Comparison of ENCODE assay signal across 12 cellular contexts in the genomic region with DNA sequence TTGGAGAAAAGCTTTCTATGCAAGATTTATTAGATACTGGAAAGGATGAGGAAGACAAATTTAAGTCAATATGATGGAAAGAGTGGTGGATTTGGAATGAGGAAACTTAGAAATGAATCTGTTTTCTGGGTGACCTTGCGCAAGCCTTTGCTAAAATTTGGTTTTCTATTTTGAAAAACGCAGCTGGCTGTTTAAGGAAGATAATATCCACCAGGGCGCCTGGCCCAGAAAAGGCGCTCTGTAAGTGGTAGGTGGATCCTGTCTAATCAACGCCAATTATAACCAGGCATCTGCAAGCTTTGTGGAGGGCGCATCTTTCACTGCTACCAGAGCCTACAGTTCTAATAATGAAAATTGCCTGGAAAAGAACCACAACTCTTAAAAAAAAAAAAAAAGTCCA. TPM values are rescaled to one million over a fixed set of nuclear protein-coding genes. Genes with fewer than 3 reads are reported as not detected.
DNase-seq lines count a peak whose midpoint lies in the region; ATAC-seq, FAIRE-seq and TF ChIP-seq lines count a peak whose summit lies in the region.
"Had no signal": no experiment of that assay in that cellular context is flagged by ENCODE, and none has a peak within 500 bp of the region (broad histone marks: within the 10 kb centered on the region; RNA-seq: fewer than 3 reads in every experiment).

No MANE protein-coding gene starts in this region.

- TF ChIP-seq CTCF in left ventricle myocardium inferior (IDR thresholded peaks at IDR 0.05; ENCODE audit: borderline replicate concordance): no peak
- TF ChIP-seq CTCF in upper lobe of right lung (IDR thresholded peaks at IDR 0.05): no peak

- no peaks in the 10 kb centered on the region for H3K9me3 ChIP-seq in left ventricle myocardium inferior (replicated peaks)
- H3K9me3 ChIP-seq in upper lobe of right lung: no peaks in the 10 kb centered on the region
- no peaks in the 10 kb centered on the region for H3K9me3 ChIP-seq in effector memory CD4-positive, alpha-beta T cell (ENCODE audit: control insufficient read depth, low read length)
- H3K9me3 ChIP-seq: left lung had no signal

- peaks cover 11% of the 10 kb centered on the region for H3K4me1 ChIP-seq in left ventricle myocardium inferior
- peaks cover 8% of the 10 kb centered on the region for H3K4me1 ChIP-seq in upper lobe of right lung
- H3K4me1 ChIP-seq in effector memory CD4-positive, alpha-beta T cell (ENCODE audit: control insufficient read depth, insufficient read depth, low read length, poor library complexity, severe bottlenecking): no peaks in the 10 kb centered on the region

- peak overlapping the region; percentile 60 for H3K4me3 ChIP-seq in left ventricle myocardium inferior
- H3K4me3 ChIP-seq in upper lobe of right lung: peak overlapping the region; percentile 21
- H3K4me3 ChIP-seq in effector memory CD4-positive, alpha-beta T cell (ENCODE audit: insufficient read depth, low read depth, low read length, poor library complexity, severe bottlenecking): no peak overlapping the region

- H3K27me3 ChIP-seq in left ventricle myocardium inferior (ENCODE audit: low read depth) (peaks cover 34% of the 10 kb centered on the region), upper lobe of right lung (peaks cover 12% of the 10 kb centered on the region)
- peaks cover 15% of the 10 kb centered on the region for H3K27me3 ChIP-seq in effector memory CD4-positive, alpha-beta T cell (replicated peaks; ENCODE audit: control insufficient read depth, insufficient read depth, low read length, poor library complexity, severe bottlenecking)

- no peak for DNase-seq in Right ventricle myocardium inferior (ENCODE audit: missing footprints)
- DNase-seq in cardiac septum (ENCODE audit: low spot score): no peak
- peak; percentile 50 for DNase-seq in SKM-1 treated with dmso at 0.1 percent for 144 hours (lab: John Stamatoyannopoulos, UW; ENCODE audit: unreplicated experiment)
- no peak for DNase-seq in left ventricle myocardium inferior
- DNase-seq in upper lobe of right lung: no peak
- no peak for DNase-seq in urothelium cell line (ENCODE audit: low spot score)
- DNase-seq in effector memory CD4-positive, alpha-beta T cell: no peak
- DNase-seq in iPS-NIHi7 (ENCODE audit: extremely low spot score): no peak

- H3K27ac ChIP-seq in left ventricle myocardium inferior (replicated peaks) (no peak overlapping the region), upper lobe of right lung (no peak overlapping the region)
- no peak overlapping the region for H3K27ac ChIP-seq in effector memory CD4-positive, alpha-beta T cell (ENCODE audit: insufficient read depth, low read length, poor library complexity, severe bottlenecking)
- H3K27ac ChIP-seq: left lung had no signal

- intact Hi-C loops in Right ventricle myocardium inferior (cut with DNase I) (no loop called here), cardiac septum (cut with DNase I) (no loop called here), left ventricle myocardium inferior (cut with micrococcal nuclease) (no loop called here), upper lobe of right lung (cut with DNase I) (no loop called here)

- H3K36me3 ChIP-seq in left ventricle myocardium inferior (no peaks in the 10 kb centered on the region), upper lobe of right lung (no peaks in the 10 kb centered on the region)
- no peaks in the 10 kb centered on the region for H3K36me3 ChIP-seq in effector memory CD4-positive, alpha-beta T cell (ENCODE audit: control insufficient read depth, insufficient read depth, low read length)
- H3K36me3 ChIP-seq: left lung had no signal

- no peak for FAIRE-seq in urothelium cell line (lab: Jason Lieb, UNC)
- FAIRE-seq: G401.6 had no signal

- peak; percentile 49 for ATAC-seq in Right ventricle myocardium inferior
- ATAC-seq in upper lobe of right lung: no peak
- ATAC-seq: activated T-helper 17 cell treated with anti-CD3 and anti-CD28 coated beads, Interleukin-2, amount 50 U/mL, for 72 hours; left lung had no signal

RNA-seq across cellular contexts. Expression of a gene that starts 0.4 kb away (rescaled TPM):
- total RNA-seq in Right ventricle myocardium inferior: not detected
- total RNA-seq in cardiac septum: not detected
- not detected for total RNA-seq in left ventricle myocardium inferior
- not detected for total RNA-seq in upper lobe of right lung
- total RNA-seq: activated T-helper 17 cell treated with anti-CD3 and anti-CD28 coated beads, Interleukin-2, amount 50 U/mL, for 72 hours; omental fat pad had no signal

RNA-seq across cellular contexts. Expression of a gene that starts 28.9 kb away (rescaled TPM):
- total RNA-seq in Right ventricle myocardium inferior: 10.6 TPM
- 7.8 TPM for total RNA-seq in cardiac septum
- total RNA-seq in left ventricle myocardium inferior: 10.6 TPM
- total RNA-seq in upper lobe of right lung: 11.8 TPM

RNA-seq across cellular contexts. Expression of a gene that starts 45.5 kb away (rescaled TPM):
- total RNA-seq in Right ventricle myocardium inferior (18.6 TPM), cardiac septum (20.7 TPM), left ventricle myocardium inferior (20.0 TPM), upper lobe of right lung (17.8 TPM)
